ENCODE assay signal across 9 cellular contexts in genomic region chr12:108666326-108666995, GRCh38. TPM values are rescaled to one million over a fixed set of nuclear protein-coding genes. Genes with fewer than 3 reads are reported as not detected.
DNase-seq lines count a peak whose midpoint lies in the region; ATAC-seq lines count a peak whose summit lies in the region.
"Had no signal": no experiment of that assay in that cellular context is flagged by ENCODE, and none has a peak within 500 bp of the region (broad histone marks: within the 10 kb centered on the region; RNA-seq: fewer than 3 reads in every experiment).

No MANE protein-coding gene starts in this region.

- H3K79me2 ChIP-seq in GM23248 (ENCODE audit: insufficient read depth), result peaks cover 99% of the 10 kb centered on the region

- H3K4me3 ChIP-seq in GM23248 (no peak overlapping the region), adipocyte (ENCODE audit: low read length) (no peak overlapping the region), skeletal muscle satellite cell (ENCODE audit: low read length) (no peak overlapping the region)

- peaks cover 92% of the 10 kb centered on the region for H3F3A ChIP-seq in GM23248 (ENCODE audit: insufficient read depth)

- 8 to 12% methylated on average over 3 of the region's 3 CpGs for WGBS in GM23248 (ENCODE audit: low coverage in 1 of 2, low lambda C conversion rate in 2 of 2, missing lambda C conversion rate in 2 of 2), 2 experiments

- ATAC-seq in left cardiac atrium, result peak; percentile 53 to 59
- no peak for ATAC-seq in GM19351 (IDR thresholded peaks at IDR 0.05; ENCODE audit: unreplicated experiment)
- no peak for ATAC-seq in GM18867 (IDR thresholded peaks at IDR 0.05; ENCODE audit: unreplicated experiment)
- no peak for ATAC-seq in HG02884 (IDR thresholded peaks at IDR 0.05; ENCODE audit: unreplicated experiment)

- H3K36me3 ChIP-seq in GM23248 (ENCODE audit: low read depth) (0 out of 2 replicates have a peak, but pooled peaks cover 5% of the 10 kb centered on the region), adipocyte (ENCODE audit: control insufficient read depth, insufficient read depth, low read length, severe bottlenecking) (peaks cover 10% of the 10 kb centered on the region), skeletal muscle satellite cell (ENCODE audit: insufficient read depth, low read length) (peaks cover 21% of the 10 kb centered on the region)

- H3K4me1 ChIP-seq in GM23248 (ENCODE audit: insufficient read depth) (peaks cover 61% of the 10 kb centered on the region), adipocyte (ENCODE audit: control insufficient read depth, insufficient read depth, low read length) (peaks cover 66% of the 10 kb centered on the region), skeletal muscle satellite cell (ENCODE audit: control insufficient read depth, insufficient read depth, low read length) (peaks cover 69% of the 10 kb centered on the region)

- DNase-seq in GM23248 (peak; percentile 86), adipocyte (ENCODE audit: low read depth) (peak; percentile 56), left cardiac atrium (peak; percentile 55), NCI-H345 treated with DMSO at 0.1 percent for 48 hours (lab: John Stamatoyannopoulos, UW; ENCODE audit: unreplicated experiment) (no peak)
- DNase-seq: T1000 had no signal

- H3K9ac ChIP-seq in GM23248, result peak overlapping the region; percentile 60
- peak overlapping the region; percentile 67 for H3K9ac ChIP-seq in adipocyte (ENCODE audit: low read length)
- H3K9ac ChIP-seq in skeletal muscle satellite cell (ENCODE audit: low read depth, low read length), result peak overlapping the region; percentile 70

- H2AFZ ChIP-seq in GM23248, result no peak overlapping the region

- in situ Hi-C loops in GM23248 (cut with MboI), result loop anchor here (10.0 kb wide), 1 partner anchor 138 kb away; no protein-coding TSS in a partner anchor

- H3K9me3 ChIP-seq in GM23248 (ENCODE audit: low read depth) (no peaks in the 10 kb centered on the region), adipocyte (ENCODE audit: control insufficient read depth, low read length) (no peaks in the 10 kb centered on the region), skeletal muscle satellite cell (replicated peaks; ENCODE audit: low read length) (no peaks in the 10 kb centered on the region)

- H3K27me3 ChIP-seq in GM23248 (replicated peaks; ENCODE audit: insufficient read depth), result no peaks in the 10 kb centered on the region
- no peaks in the 10 kb centered on the region for H3K27me3 ChIP-seq in adipocyte (replicated peaks; ENCODE audit: control insufficient read depth, insufficient read depth, low read length)
- no peaks in the 10 kb centered on the region for H3K27me3 ChIP-seq in skeletal muscle satellite cell (ENCODE audit: control insufficient read depth, insufficient read depth, low read length)

- no peaks in the 10 kb centered on the region for H3K9me2 ChIP-seq in GM23248 (ENCODE audit: insufficient read depth)

- H3K4me2 ChIP-seq in GM23248 (ENCODE audit: unreplicated experiment) (peak overlapping the region; percentile 44), skeletal muscle satellite cell (ENCODE audit: low read length) (peak overlapping the region; percentile 37)

- intact Hi-C loops in left cardiac atrium (cut with DNase I), result loop anchor here in 1 of 2 donors (5.0 to 10.0 kb wide), 3 partner anchors 66 to 188 kb away; partner anchors contain the start of genes CORO1C and SSH1

- peak overlapping the region; percentile 80 for H3K27ac ChIP-seq in GM23248

- 0 out of 2 replicates have a peak, but pooled peaks cover 6% of the 10 kb centered on the region for H4K20me1 ChIP-seq in GM23248 (ENCODE audit: insufficient read depth)

RNA-seq across cellular contexts. Expression of gene SELPLG, which starts 32.8 kb away (rescaled TPM):
- 4.4 and 6.1 TPM in 2 replicates for total RNA-seq in GM23248 (2014; rRNA removed; shearing (Covaris generic))
- polyA plus RNA-seq in GM23248 (2016; fragmentation: Nextera tagmentation; extraction: Ambion mirVana), result 6.2 and 6.7 TPM in 2 replicates
- 10 to 100 TPM in 1 of 2 donors, 1 to 10 TPM in 1; 4.5 to 12.5 TPM for total RNA-seq in left cardiac atrium
- 0.76 and 0.87 TPM in 2 replicates for total RNA-seq in skeletal muscle satellite cell (2012; rRNA removed)

Comparison
In these comparisons a context has a peak if more than half of its experiments do, and no peak if none do; other contexts are left out.
1. ATAC-seq: peak in left cardiac atrium (2 of 2); none in GM19351 (single experiment), GM18867 (single experiment) and HG02884 (single experiment).
2. Peak in every context shown above with its lines, with median percentiles within 50 percentile points of each other: H3K9ac ChIP-seq.